ENCODE assay signal across 8 cellular contexts in the genomic region with DNA sequence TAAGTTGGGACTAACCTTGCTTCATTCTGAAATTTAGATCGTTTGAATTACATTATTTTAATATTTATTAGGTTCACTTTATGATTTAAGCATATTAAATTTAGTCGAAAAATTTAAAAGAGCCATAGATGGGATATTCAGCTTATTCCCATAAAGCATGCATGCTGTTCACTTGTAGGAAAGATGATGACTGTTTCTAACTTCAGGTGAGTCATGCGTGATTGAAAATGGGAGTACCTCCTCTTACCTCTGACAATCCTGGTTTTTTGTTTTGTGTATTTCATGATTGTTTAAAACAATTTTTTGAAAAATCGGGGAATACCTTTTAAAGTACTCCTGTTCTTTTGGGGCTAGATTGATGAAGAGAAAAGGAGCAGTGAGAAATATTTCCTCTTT. TPM values are rescaled to one million over a fixed set of nuclear protein-coding genes. Genes with fewer than 3 reads are reported as not detected.
A peak's percentile ranks its signal among the peaks of the same experiment; 100 is the strongest.
DNase-seq lines count a peak whose midpoint lies in the region; ATAC-seq, FAIRE-seq and TF ChIP-seq lines count a peak whose summit lies in the region.

No MANE protein-coding gene starts in this region.

- H3K79me2 ChIP-seq in keratinocyte (ENCODE audit: control insufficient read depth, insufficient read depth, low read length) = peaks cover 64% of the 10 kb centered on the region

- H3K4me1 Mint-ChIP-seq in activated CD4-positive, alpha-beta T cell treated with anti-CD3 and anti-CD28 coated beads for 36 hours = peaks cover 66% of the 10 kb centered on the region
- peaks cover 40% of the 10 kb centered on the region for H3K4me1 Mint-ChIP-seq in activated T-helper 17 cell treated with anti-CD3 and anti-CD28 coated beads, Interleukin-2, amount 50 U/mL, for 72 hours

- peak; percentile 29 for FAIRE-seq in keratinocyte (lab: Jason Lieb, UNC)

- H3K9me3 Mint-ChIP-seq in activated CD4-positive, alpha-beta T cell treated with anti-CD3 and anti-CD28 coated beads for 36 hours (ENCODE audit: low read depth) = no peaks in the 10 kb centered on the region
- H3K9me3 Mint-ChIP-seq in activated T-helper 17 cell treated with anti-CD3 and anti-CD28 coated beads, Interleukin-2, amount 50 U/mL, for 72 hours = no peaks in the 10 kb centered on the region

- peaks cover 48% of the 10 kb centered on the region for H3K36me3 Mint-ChIP-seq in activated CD4-positive, alpha-beta T cell treated with anti-CD3 and anti-CD28 coated beads for 36 hours (ENCODE audit: low read depth)
- H3K36me3 Mint-ChIP-seq in activated T-helper 17 cell treated with anti-CD3 and anti-CD28 coated beads, Interleukin-2, amount 50 U/mL, for 72 hours (ENCODE audit: low read depth) = peaks cover 62% of the 10 kb centered on the region

- peaks cover 26% of the 10 kb centered on the region for H3K4me1 ChIP-seq in keratinocyte (ENCODE audit: control insufficient read depth, extremely low read depth, insufficient read depth, low read length)
- H3K4me1 ChIP-seq in suprapubic skin = peaks cover 57% of the 10 kb centered on the region

- peaks cover 4% of the 10 kb centered on the region for H4K20me1 ChIP-seq in keratinocyte (ENCODE audit: control insufficient read depth, extremely low read depth, insufficient read depth, low read length)

- no peak for TF ChIP-seq CTCF in keratinocyte (optimal IDR thresholded peaks at IDR 0.05 in 1 of 3, IDR thresholded peaks at IDR 0.05 in 1 of 3, conservative IDR thresholded peaks at IDR 0.05 in 1 of 3; ENCODE audit: extremely low read depth in 1 of 3, insufficient read depth in 2 of 3, low read length in 3 of 3)
- TF ChIP-seq CTCF in suprapubic skin (IDR thresholded peaks at IDR 0.05) = no peak

- peak overlapping the region; percentile 98 for H3K9ac ChIP-seq in keratinocyte (ENCODE audit: control insufficient read depth, extremely low read depth, insufficient read depth, low read length)

- no peak for DNase-seq in activated CD4-positive, alpha-beta T cell treated with anti-CD3 and anti-CD28 coated beads for 36 hours
- no peak for DNase-seq in activated CD4-positive, alpha-beta T cell treated with anti-CD3 and anti-CD28 coated beads, Interleukin-2, amount 50 U/mL, for 1 hour
- DNase-seq in keratinocyte (ENCODE audit: low read depth, low spot score) (no peak), suprapubic skin (ENCODE audit: low spot score in 2 of 2) (no peak), T1000 (lab: John Stamatoyannopoulos, UW) (no peak)

- H3K4me2 ChIP-seq in keratinocyte (ENCODE audit: control insufficient read depth, extremely low read depth, insufficient read depth, low read depth, low read length) = peak overlapping the region; percentile 84

- TF ChIP-seq EP300 in suprapubic skin (IDR thresholded peaks at IDR 0.05) = no peak

- no peak overlapping the region for H2AFZ ChIP-seq in keratinocyte (ENCODE audit: control insufficient read depth, low read length)

- intact Hi-C loops in activated CD4-positive, alpha-beta T cell treated with anti-CD3 and anti-CD28 coated beads for 36 hours (cut with DNase I, micrococcal nuclease) = loop anchor here (1.0 to 10.0 kb wide), 9 partner anchors 146 to 1903 kb away; a partner anchor contains a TSS

- dilution Hi-C loops in keratinocyte (cut with MboI; ENCODE audit: extremely low pct_ligation_motif_present, low sequenced_read_pairs) = no loop called here

- H3K27me3 ChIP-seq in keratinocyte (ENCODE audit: control insufficient read depth, extremely low read depth, insufficient read depth, low read length) (no peaks in the 10 kb centered on the region), suprapubic skin (no peaks in the 10 kb centered on the region)

- no peaks in the 10 kb centered on the region for H3K9me1 ChIP-seq in keratinocyte (ENCODE audit: control insufficient read depth, extremely low read depth, insufficient read depth, low read length)

- H3K9me3 ChIP-seq in keratinocyte (ENCODE audit: control insufficient read depth, low read depth, low read length) (no peaks in the 10 kb centered on the region), suprapubic skin (no peaks in the 10 kb centered on the region)

- WGBS in suprapubic skin = 18% methylated on average over 4 of the region's 4 CpGs

- no peak for ATAC-seq in activated CD4-positive, alpha-beta T cell treated with anti-CD3 and anti-CD28 coated beads for 36 hours
- ATAC-seq in activated T-helper 17 cell treated with anti-CD3 and anti-CD28 coated beads, Interleukin-2, amount 50 U/mL, for 72 hours (replicated peaks) = peak; percentile 25
- no peak for ATAC-seq in GM18907 (IDR thresholded peaks at IDR 0.05; ENCODE audit: unreplicated experiment)
- ATAC-seq in GM21390 (IDR thresholded peaks at IDR 0.05; ENCODE audit: unreplicated experiment) = no peak

- TF ChIP-seq POLR2A in suprapubic skin (IDR thresholded peaks at IDR 0.05) = no peak

- POLR2A ChIA-PET in activated CD4-positive, alpha-beta T cell treated with anti-CD3 and anti-CD28 coated beads for 36 hours (lab: Charles Lee) = no interaction called here

- peak overlapping the region; percentile 94 for H3K4me3 Mint-ChIP-seq in activated CD4-positive, alpha-beta T cell treated with anti-CD3 and anti-CD28 coated beads for 36 hours
- H3K4me3 Mint-ChIP-seq in activated T-helper 17 cell treated with anti-CD3 and anti-CD28 coated beads, Interleukin-2, amount 50 U/mL, for 72 hours = peak overlapping the region; percentile 95

- H3K4me3 ChIP-seq in keratinocyte (ENCODE audit: control insufficient read depth in 2 of 3, extremely low read depth in 1 of 3, insufficient read depth in 2 of 3, low read depth in 1 of 3, low read length in 3 of 3) = peak overlapping the region; percentile 91 to 98 (median 93)
- peak overlapping the region; percentile 67 for H3K4me3 ChIP-seq in suprapubic skin

- H3K27ac Mint-ChIP-seq in activated CD4-positive, alpha-beta T cell treated with anti-CD3 and anti-CD28 coated beads for 36 hours = peak overlapping the region; percentile 99
- H3K27ac Mint-ChIP-seq in activated T-helper 17 cell treated with anti-CD3 and anti-CD28 coated beads, Interleukin-2, amount 50 U/mL, for 72 hours = peak overlapping the region; percentile 94

- peaks cover 0 to 4% of the 10 kb centered on the region in 2 experiments for H3K36me3 ChIP-seq in keratinocyte (ENCODE audit: control insufficient read depth in 2 of 2, extremely low read depth in 1 of 2, insufficient read depth in 2 of 2, low read length in 2 of 2)
- no peaks in the 10 kb centered on the region for H3K36me3 ChIP-seq in suprapubic skin

- CTCF ChIA-PET in activated CD4-positive, alpha-beta T cell treated with anti-CD3 and anti-CD28 coated beads for 36 hours (lab: Charles Lee) = interaction anchor here (1.7 to 2.4 kb wide), 2 partner anchors 18 to 41 kb away, joined by 5 to 14 read pairs; no protein-coding TSS in a partner anchor

- H3K27ac ChIP-seq in keratinocyte (ENCODE audit: control insufficient read depth, insufficient read depth, low read length) (peak overlapping the region; percentile 95), suprapubic skin (peak overlapping the region; percentile 95)

- no peaks in the 10 kb centered on the region for H3K27me3 Mint-ChIP-seq in activated CD4-positive, alpha-beta T cell treated with anti-CD3 and anti-CD28 coated beads for 36 hours
- no peaks in the 10 kb centered on the region for H3K27me3 Mint-ChIP-seq in activated T-helper 17 cell treated with anti-CD3 and anti-CD28 coated beads, Interleukin-2, amount 50 U/mL, for 72 hours

RNA-seq across cellular contexts. Expression of a gene that starts 1.4 kb away (rescaled TPM):
- total RNA-seq in activated CD4-positive, alpha-beta T cell treated with anti-CD3 and anti-CD28 coated beads for 36 hours = 10 to 100 TPM; 32.0 to 35.7 TPM
- 10 to 100 TPM; 25.6 to 30.7 TPM for total RNA-seq in activated T-helper 17 cell treated with anti-CD3 and anti-CD28 coated beads, Interleukin-2, amount 50 U/mL, for 72 hours
- polyA plus RNA-seq in keratinocyte = 18.6 to 35.4 TPM (median 29.7 TPM) in 3 replicates
- polyA plus RNA-seq in keratinocyte (2011; ENCODE audit: low read depth) = 12.4 TPM
- 12.5 and 26.6 TPM in 2 replicates for polyA plus RNA-seq in keratinocyte (2011; cell fraction: cytosol; rRNA removed)
- polyA plus RNA-seq in keratinocyte (2011; cell fraction: nucleus; rRNA removed) = 34.8 and 46.1 TPM in 2 replicates
- 18.1 and 21.3 TPM in 2 replicates for polyA plus RNA-seq in keratinocyte (2012; ENCODE audit: low replicate concordance)
- 11.3 to 68.7 TPM (median 48.2 TPM) in 3 replicates for polyA minus RNA-seq in keratinocyte
- 33.6 TPM for polyA minus RNA-seq in keratinocyte (2011; cell fraction: cytosol; rRNA and poly(A)+ RNA removed)
- polyA minus RNA-seq in keratinocyte (2011; cell fraction: nucleus; rRNA and poly(A)+ RNA removed) = 51.8 and 78.5 TPM in 2 replicates
- total RNA-seq in suprapubic skin = 10 to 100 TPM; 33.8 to 69.4 (median 47.0) TPM
